ENCODE assay signal across 12 cellular contexts in genomic region chr1:24900985-24901781, GRCh38. TPM values are rescaled to one million over a fixed set of nuclear protein-coding genes. Genes with fewer than 3 reads are reported as not detected.
DNase-seq lines count a peak whose midpoint lies in the region; TF ChIP-seq lines count a peak whose summit lies in the region.
"Had no signal": no experiment of that assay in that cellular context is flagged by ENCODE, and none has a peak within 500 bp of the region (broad histone marks: within the 10 kb centered on the region; RNA-seq: fewer than 3 reads in every experiment).

No MANE protein-coding gene starts in this region.

- H3K9me3 ChIP-seq in tibial artery: no peaks in the 10 kb centered on the region
- H3K9me3 ChIP-seq: right atrium auricular region had no signal

- H3K4me3 ChIP-seq in coronary artery (no peak overlapping the region), tibial artery (no peak overlapping the region)
- H3K4me3 ChIP-seq: right atrium auricular region had no signal

- H3K4me3 Mint-ChIP-seq in activated T-cell treated with anti-CD3 and anti-CD28 coated beads, Interleukin-2, amount 50 U/mL, for 24 hours: no peak overlapping the region

- no peaks in the 10 kb centered on the region for H3K27me3 Mint-ChIP-seq in activated T-cell treated with anti-CD3 and anti-CD28 coated beads, Interleukin-2, amount 50 U/mL, for 24 hours

- peak overlapping the region; percentile 74 for H3K27ac Mint-ChIP-seq in activated T-cell treated with anti-CD3 and anti-CD28 coated beads, Interleukin-2, amount 50 U/mL, for 24 hours

- TF ChIP-seq CTCF in coronary artery (IDR thresholded peaks at IDR 0.05) (no peak), tibial artery (IDR thresholded peaks at IDR 0.05) (no peak)

- peaks cover 68% of the 10 kb centered on the region for H3K36me3 Mint-ChIP-seq in activated T-cell treated with anti-CD3 and anti-CD28 coated beads, Interleukin-2, amount 50 U/mL, for 24 hours (ENCODE audit: low read depth)

- H3K9me3 Mint-ChIP-seq in activated T-cell treated with anti-CD3 and anti-CD28 coated beads, Interleukin-2, amount 50 U/mL, for 24 hours: no peaks in the 10 kb centered on the region

- intact Hi-C loops in tibial artery (cut with DNase I; ENCODE audit: low total_unique reads): no loop called here

- H3K27ac ChIP-seq in coronary artery: no peak overlapping the region
- no peak overlapping the region for H3K27ac ChIP-seq in tibial artery
- H3K27ac ChIP-seq: right atrium auricular region had no signal

- H3K4me1 ChIP-seq in tibial artery: no peaks in the 10 kb centered on the region
- H3K4me1 ChIP-seq: right atrium auricular region had no signal

- H3K4me1 Mint-ChIP-seq in activated T-cell treated with anti-CD3 and anti-CD28 coated beads, Interleukin-2, amount 50 U/mL, for 24 hours (ENCODE audit: low read depth): peaks cover 34% of the 10 kb centered on the region

- H3K36me3 ChIP-seq in tibial artery: peaks cover 0 to 24% (median 0%) of the 10 kb centered on the region in 3 donors
- H3K36me3 ChIP-seq: right atrium auricular region had no signal

- peaks cover 0 to 75% of the 10 kb centered on the region in 2 donors for H3K27me3 ChIP-seq in tibial artery
- H3K27me3 ChIP-seq: right atrium auricular region had no signal

- peak; percentile 42 for DNase-seq in activated T-cell treated with anti-CD3 and anti-CD28 coated beads, Interleukin-2, amount 50 U/mL, for 24 hours
- DNase-seq in activated T-cell treated with anti-CD3 and anti-CD28 coated beads for 4 hours: no peak
- DNase-seq in activated CD4-positive, alpha-beta T cell treated with anti-CD3 and anti-CD28 coated beads for 48 hours: peak; percentile 20
- DNase-seq in coronary artery (ENCODE audit: low spot score): peak; percentile 62
- DNase-seq in tibial artery: peak; percentile 17 to 49
- no peak for DNase-seq in NCI-H1436 treated with DMSO at 0.1 percent for 48 hours (lab: John Stamatoyannopoulos, UW)
- no peak for DNase-seq in SK-N-DZ (ENCODE audit: low spot score)
- DNase-seq in SHP77 treated with DMSO at 0.1 percent for 48 hours (lab: John Stamatoyannopoulos, UW): no peak
- DNase-seq: DMS153, NCI-H1417 had no signal

RNA-seq across cellular contexts. Expression of gene RUNX3, which starts 28.9 kb away (rescaled TPM):
- 0.05 TPM in 1 of 2 replicates, not detected in the other for polyA plus RNA-seq in SK-N-DZ (2014; cell fraction: cytosol; rRNA removed)
- polyA plus RNA-seq in SK-N-DZ (2014; cell fraction: nucleus; rRNA removed): not detected in 2 replicates
- polyA plus RNA-seq: keratinocyte had no signal

Comparison
In these comparisons a context has a peak if more than half of its experiments do, and no peak if none do; other contexts are left out.
1. DNase-seq: peak in activated T-cell treated with anti-CD3 and anti-CD28 coated beads, Interleukin-2, amount 50 U/mL, for 24 hours (single experiment), activated CD4-positive, alpha-beta T cell treated with anti-CD3 and anti-CD28 coated beads for 48 hours (single experiment), coronary artery (single experiment) and tibial artery (2 of 2); none in activated T-cell treated with anti-CD3 and anti-CD28 coated beads for 4 hours (single experiment), NCI-H1436 treated with DMSO at 0.1 percent for 48 hours (single experiment), SK-N-DZ (single experiment) and SHP77 treated with DMSO at 0.1 percent for 48 hours (single experiment).